Comparison of ENCODE assay signal across 15 cellular contexts in genomic region chr3:127751782-127752181, GRCh38.
"Had no signal": no experiment of that assay in that cellular context is flagged by ENCODE, and none has a peak within 500 bp of the region (broad histone marks: within the 10 kb centered on the region; RNA-seq: fewer than 3 reads in every experiment).

No MANE protein-coding gene starts in this region.

- H3K27me3 ChIP-seq: pancreas, tibial artery, vagina had no signal

- H3K4me3 ChIP-seq: lung, pancreas, skin epidermis, tibial artery, vagina had no signal

- ATAC-seq: activated CD4-positive, CD25-positive, alpha-beta regulatory T cell treated with anti-CD3 and anti-CD28 coated beads, Interleukin-2, amount 50 U/mL, for 24 hours; activated T-cell treated with anti-CD3 and anti-CD28 coated beads, Interleukin-2, amount 50 U/mL, for 4 hours; pancreas had no signal

- H3K27ac ChIP-seq: pancreas, vagina had no signal

- H3K36me3 ChIP-seq: pancreas, tibial artery, vagina had no signal

- H3K9me3 ChIP-seq: pancreas, tibial artery, vagina had no signal

- DNase-seq: activated naive CD8-positive, alpha-beta T cell treated with anti-CD3 and anti-CD28 coated beads, Interleukin-2, amount 10 ng/mL, durations not matched to agents 7 days and 5 days; activated T-cell treated with anti-CD3 and anti-CD28 coated beads, Interleukin-2, amount 50 U/mL, for 4 hours; anterior cingulate cortex; dermis blood vessel endothelial cell; erythroblast; hippocampal formation; kidney glomerular epithelial cell; naive B cell; retina; tibial artery had no signal
